1 cellular context compared by ENCODE assay signal in the genomic region with DNA sequence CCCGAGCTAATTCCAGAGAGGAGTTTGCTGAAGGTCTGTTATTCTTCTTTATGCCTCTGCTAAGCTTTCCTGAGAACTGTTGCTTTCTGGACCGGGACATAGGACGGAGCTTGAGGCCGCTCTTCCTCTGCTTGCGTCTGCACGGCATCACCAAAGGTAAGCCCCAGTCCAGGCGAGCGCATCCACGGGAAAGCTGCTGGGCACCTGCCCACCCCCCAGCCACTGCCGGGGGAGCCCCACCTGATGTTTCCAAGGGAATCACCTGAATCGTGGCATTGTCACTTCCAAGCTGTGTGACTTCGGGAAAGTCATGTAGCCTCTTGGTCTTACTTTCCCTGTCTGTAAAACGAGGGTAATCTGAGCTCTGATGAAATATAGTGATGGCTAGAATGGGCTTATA.
TF ChIP-seq lines count a peak whose summit lies in the region.

No MANE protein-coding gene starts in this region.

TF ChIP-seq in H1, 55 proteins besides CTCF, POLR2A, EP300 and RAD21:
- no peak for TF ChIP-seq SUZ12 (IDR thresholded peaks at IDR 0.05; ENCODE audit: low read length)
- TF ChIP-seq RFX5 (IDR thresholded peaks at IDR 0.05; ENCODE audit: borderline replicate concordance, low read depth, low read length), result no peak
- TF ChIP-seq GABPA (IDR thresholded peaks at IDR 0.05; ENCODE audit: borderline replicate concordance, insufficient read depth, low read length), result no peak
- no peak for TF ChIP-seq FOSL1 (IDR thresholded peaks at IDR 0.05; ENCODE audit: insufficient read depth, low read depth, low read length)
- TF ChIP-seq, protein P1, sequence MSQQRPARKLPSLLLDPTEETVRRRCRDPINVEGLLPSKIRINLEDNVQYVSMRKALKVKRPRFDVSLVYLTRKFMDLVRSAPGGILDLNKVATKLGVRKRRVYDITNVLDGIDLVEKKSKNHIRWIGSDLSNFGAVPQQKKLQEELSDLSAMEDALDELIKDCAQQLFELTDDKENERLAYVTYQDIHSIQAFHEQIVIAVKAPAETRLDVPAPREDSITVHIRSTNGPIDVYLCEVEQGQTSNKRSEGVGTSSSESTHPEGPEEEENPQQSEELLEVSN (IDR thresholded peaks at IDR 0.05), result no peak
- no peak for TF ChIP-seq CTBP2 (IDR thresholded peaks at IDR 0.05; ENCODE audit: borderline replicate concordance, insufficient read depth, insufficient read length, low read length)
- no peak for TF ChIP-seq SIX5 (IDR thresholded peaks at IDR 0.05; ENCODE audit: low read depth, low read length)
- TF ChIP-seq TCF12 (IDR thresholded peaks at IDR 0.05; ENCODE audit: low read depth, low read length), result no peak
- TF ChIP-seq CHD1 (IDR thresholded peaks at IDR 0.05; ENCODE audit: low read depth, low read length), result no peak
